ENCODE assay signal across 22 cellular contexts in genomic region chr4:185335579-185335978, GRCh38.
DNase-seq lines count a peak whose midpoint lies in the region; ATAC-seq, FAIRE-seq and TF ChIP-seq lines count a peak whose summit lies in the region.
"Had no signal": no experiment of that assay in that cellular context is flagged by ENCODE, and none has a peak within 500 bp of the region (broad histone marks: within the 10 kb centered on the region; RNA-seq: fewer than 3 reads in every experiment).

No MANE protein-coding gene starts in this region.

- WGBS in endodermal cell (ENCODE audit: insufficient coverage in 1 of 2, insufficient read length in 1 of 2), 2 experiments = 100% methylated on average over 1 of the region's 1 CpG

- H3K27me3 Mint-ChIP-seq in chondrocyte (ENCODE audit: low read depth) (no peaks in the 10 kb centered on the region), endodermal cell (ENCODE audit: insufficient read depth) (no peaks in the 10 kb centered on the region)

- ATAC-seq in HG02938 (IDR thresholded peaks at IDR 0.05; ENCODE audit: unreplicated experiment) = no peak
- ATAC-seq: PC-3, Right ventricle myocardium inferior had no signal

- no peaks in the 10 kb centered on the region for H3K4me1 ChIP-seq in endodermal cell (ENCODE audit: control insufficient read depth, insufficient read depth, low read length)
- H3K4me1 ChIP-seq: SJSA1 had no signal

- H3K36me3 Mint-ChIP-seq in chondrocyte (ENCODE audit: low read depth) = peaks cover 29% of the 10 kb centered on the region
- H3K36me3 Mint-ChIP-seq in endodermal cell (ENCODE audit: low read depth) = peaks cover 57% of the 10 kb centered on the region

- H3K27ac ChIP-seq in endodermal cell (ENCODE audit: low read depth, low read length) = no peak overlapping the region
- H3K27ac ChIP-seq: HL-60, SJSA1 had no signal

- peaks cover 8% of the 10 kb centered on the region for H3K9me3 Mint-ChIP-seq in chondrocyte (ENCODE audit: low read depth)
- H3K9me3 Mint-ChIP-seq in endodermal cell = peaks cover 3% of the 10 kb centered on the region

- H3K4me1 Mint-ChIP-seq in chondrocyte (ENCODE audit: low read depth) (peaks cover 50% of the 10 kb centered on the region), endodermal cell (no peaks in the 10 kb centered on the region)

- DNase-seq in GM12892 (ENCODE audit: insufficient read length) (no peak), chondrocyte (ENCODE audit: low spot score) (no peak), kidney glomerular epithelial cell (lab: John Stamatoyannopoulos, UW) (peak; percentile 21), NCI-H82 (lab: John Stamatoyannopoulos, UW) (no peak), NCI-H2107 (lab: John Stamatoyannopoulos, UW) (no peak), endodermal cell (no peak)
- DNase-seq: DMS153; DND-41; HCEC 1CT; NCI-H1092 treated with DMSO at 0.1 percent for 48 hours; NCI-H1436; NCI-H187; NCI-H2081 treated with DMSO at 0.1 percent for 48 hours; NCI-H524; NCI-H774; NK-92 treated with Interleukin-12 subunit alpha and Interleukin-12 subunit beta, amount 100 ng/mL, for 24 hours; PC-3 had no signal

- H3K4me3 Mint-ChIP-seq in chondrocyte (ENCODE audit: unreplicated experiment) (no peak overlapping the region), endodermal cell (no peak overlapping the region)

- H3K9me3 ChIP-seq in endodermal cell (ENCODE audit: control insufficient read depth, low read length) = peaks cover 20% of the 10 kb centered on the region
- H3K9me3 ChIP-seq: SJSA1 had no signal

- TF ChIP-seq POLR2A in GM12892 (IDR thresholded peaks at IDR 0.05; ENCODE audit: low read depth, low read length) = no peak

- H3K9ac ChIP-seq in endodermal cell (ENCODE audit: extremely low read depth, low read length, poor library complexity, severe bottlenecking) = no peak overlapping the region

- peak overlapping the region; percentile 37 for H3K27ac Mint-ChIP-seq in chondrocyte (ENCODE audit: unreplicated experiment)
- no peak overlapping the region for H3K27ac Mint-ChIP-seq in endodermal cell

- TF ChIP-seq CTCF in chondrocyte (IDR thresholded peaks at IDR 0.05) (no peak), endodermal cell (conservative IDR thresholded peaks at IDR 0.05) (no peak)

- H3K4me3 ChIP-seq in endodermal cell (ENCODE audit: low read length) = no peak overlapping the region
- H3K4me3 ChIP-seq: SJSA1 had no signal

- no peaks in the 10 kb centered on the region for H3K27me3 ChIP-seq in endodermal cell (ENCODE audit: control insufficient read depth, insufficient read depth, low read length, poor library complexity, severe bottlenecking)
- H3K27me3 ChIP-seq: SJSA1 had no signal

- H3K36me3 ChIP-seq in endodermal cell (ENCODE audit: control insufficient read depth, insufficient read depth, low read length) = peaks cover 56% of the 10 kb centered on the region

- peak; percentile 61 for FAIRE-seq in GM12892 (lab: Jason Lieb, UNC)
- FAIRE-seq: H1 had no signal
